Comparison of ENCODE assay signal across 1 cellular context in the genomic region with DNA sequence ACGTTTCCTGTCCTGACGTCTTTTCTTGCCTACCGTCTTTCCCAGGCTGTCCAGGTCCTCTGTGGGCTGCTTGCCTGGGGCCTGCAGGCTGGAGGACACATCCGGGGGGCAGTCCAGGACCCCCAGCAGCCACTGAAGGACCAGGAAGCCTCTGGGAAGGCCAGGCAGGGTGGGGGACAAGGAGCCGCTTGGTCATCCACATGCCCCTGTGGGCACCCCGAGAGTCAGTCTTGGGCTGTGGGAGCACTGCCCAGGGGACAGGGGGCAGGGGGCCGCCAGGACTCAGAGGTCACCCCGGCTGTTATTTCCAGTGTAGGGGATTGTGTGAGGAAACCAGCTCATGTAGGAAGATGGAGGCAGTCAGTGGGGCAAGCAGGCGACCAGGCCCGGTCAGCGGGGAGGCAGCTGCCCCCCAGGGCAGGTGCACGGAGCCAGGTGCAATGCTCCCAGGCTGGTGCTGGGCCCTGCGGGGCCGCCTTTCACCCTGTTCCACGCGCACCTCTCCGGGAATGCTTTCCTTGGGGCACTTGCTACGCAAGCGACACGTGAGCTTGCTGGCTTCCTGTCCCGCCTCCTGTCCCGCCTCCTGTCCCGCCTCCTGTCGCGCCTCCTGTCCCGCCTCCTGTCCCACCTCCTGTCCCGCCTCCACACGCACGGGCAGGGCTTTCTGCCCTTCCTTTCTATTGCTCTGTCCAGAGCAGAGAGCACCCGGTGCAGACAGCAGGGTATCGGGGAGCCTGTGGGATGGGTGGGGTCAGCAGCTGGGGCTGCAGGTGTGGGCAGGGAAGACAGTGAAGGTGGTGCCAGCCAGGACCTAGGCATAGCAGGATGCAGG.
TF ChIP-seq lines count a peak whose summit lies in the region.

No MANE protein-coding gene starts in this region.

TF ChIP-seq in HepG2, 621 proteins besides CTCF, POLR2A, EP300 and RAD21 (continued from another document and continues in another):
- TF ChIP-seq HNF1B (CRISPR knock-in tag; IDR thresholded peaks at IDR 0.05), result 0 out of 2 replicates have a peak, but pooled peaks have one; percentile 42
- TF ChIP-seq FOXA3 (CRISPR knock-in tag; IDR thresholded peaks at IDR 0.05), result 0 out of 2 replicates have a peak, but pooled peaks have one; percentile 13
- no peak for TF ChIP-seq RBM39 (IDR thresholded peaks at IDR 0.05; ENCODE audit: low read depth, low read length, poor library complexity, severe bottlenecking)
- no peak for TF ChIP-seq HNF4A (CRISPR knock-in tag; IDR thresholded peaks at IDR 0.05)
- TF ChIP-seq KDM6A (CRISPR knock-in tag; IDR thresholded peaks at IDR 0.05; ENCODE audit: low read depth), result no peak
- TF ChIP-seq, protein P1, sequence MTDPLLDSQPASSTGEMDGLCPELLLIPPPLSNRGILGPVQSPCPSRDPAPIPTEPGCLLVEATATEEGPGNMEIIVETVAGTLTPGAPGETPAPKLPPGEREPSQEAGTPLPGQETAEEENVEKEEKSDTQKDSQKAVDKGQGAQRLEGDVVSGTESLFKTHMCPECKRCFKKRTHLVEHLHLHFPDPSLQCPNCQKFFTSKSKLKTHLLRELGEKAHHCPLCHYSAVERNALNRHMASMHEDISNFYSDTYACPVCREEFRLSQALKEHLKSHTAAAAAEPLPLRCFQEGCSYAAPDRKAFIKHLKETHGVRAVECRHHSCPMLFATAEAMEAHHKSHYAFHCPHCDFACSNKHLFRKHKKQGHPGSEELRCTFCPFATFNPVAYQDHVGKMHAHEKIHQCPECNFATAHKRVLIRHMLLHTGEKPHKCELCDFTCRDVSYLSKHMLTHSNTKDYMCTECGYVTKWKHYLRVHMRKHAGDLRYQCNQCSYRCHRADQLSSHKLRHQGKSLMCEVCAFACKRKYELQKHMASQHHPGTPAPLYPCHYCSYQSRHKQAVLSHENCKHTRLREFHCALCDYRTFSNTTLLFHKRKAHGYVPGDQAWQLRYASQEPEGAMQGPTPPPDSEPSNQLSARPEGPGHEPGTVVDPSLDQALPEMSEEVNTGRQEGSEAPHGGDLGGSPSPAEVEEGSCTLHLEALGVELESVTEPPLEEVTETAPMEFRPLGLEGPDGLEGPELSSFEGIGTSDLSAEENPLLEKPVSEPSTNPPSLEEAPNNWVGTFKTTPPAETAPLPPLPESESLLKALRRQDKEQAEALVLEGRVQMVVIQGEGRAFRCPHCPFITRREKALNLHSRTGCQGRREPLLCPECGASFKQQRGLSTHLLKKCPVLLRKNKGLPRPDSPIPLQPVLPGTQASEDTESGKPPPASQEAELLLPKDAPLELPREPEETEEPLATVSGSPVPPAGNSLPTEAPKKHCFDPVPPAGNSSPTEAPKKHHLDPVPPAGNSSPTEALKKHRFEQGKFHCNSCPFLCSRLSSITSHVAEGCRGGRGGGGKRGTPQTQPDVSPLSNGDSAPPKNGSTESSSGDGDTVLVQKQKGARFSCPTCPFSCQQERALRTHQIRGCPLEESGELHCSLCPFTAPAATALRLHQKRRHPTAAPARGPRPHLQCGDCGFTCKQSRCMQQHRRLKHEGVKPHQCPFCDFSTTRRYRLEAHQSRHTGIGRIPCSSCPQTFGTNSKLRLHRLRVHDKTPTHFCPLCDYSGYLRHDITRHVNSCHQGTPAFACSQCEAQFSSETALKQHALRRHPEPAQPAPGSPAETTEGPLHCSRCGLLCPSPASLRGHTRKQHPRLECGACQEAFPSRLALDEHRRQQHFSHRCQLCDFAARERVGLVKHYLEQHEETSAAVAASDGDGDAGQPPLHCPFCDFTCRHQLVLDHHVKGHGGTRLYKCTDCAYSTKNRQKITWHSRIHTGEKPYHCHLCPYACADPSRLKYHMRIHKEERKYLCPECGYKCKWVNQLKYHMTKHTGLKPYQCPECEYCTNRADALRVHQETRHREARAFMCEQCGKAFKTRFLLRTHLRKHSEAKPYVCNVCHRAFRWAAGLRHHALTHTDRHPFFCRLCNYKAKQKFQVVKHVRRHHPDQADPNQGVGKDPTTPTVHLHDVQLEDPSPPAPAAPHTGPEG (CRISPR knock-in tag; IDR thresholded peaks at IDR 0.05), result 0 out of 2 replicates have a peak, but pooled peaks have one; percentile 51
- TF ChIP-seq, protein P2, sequence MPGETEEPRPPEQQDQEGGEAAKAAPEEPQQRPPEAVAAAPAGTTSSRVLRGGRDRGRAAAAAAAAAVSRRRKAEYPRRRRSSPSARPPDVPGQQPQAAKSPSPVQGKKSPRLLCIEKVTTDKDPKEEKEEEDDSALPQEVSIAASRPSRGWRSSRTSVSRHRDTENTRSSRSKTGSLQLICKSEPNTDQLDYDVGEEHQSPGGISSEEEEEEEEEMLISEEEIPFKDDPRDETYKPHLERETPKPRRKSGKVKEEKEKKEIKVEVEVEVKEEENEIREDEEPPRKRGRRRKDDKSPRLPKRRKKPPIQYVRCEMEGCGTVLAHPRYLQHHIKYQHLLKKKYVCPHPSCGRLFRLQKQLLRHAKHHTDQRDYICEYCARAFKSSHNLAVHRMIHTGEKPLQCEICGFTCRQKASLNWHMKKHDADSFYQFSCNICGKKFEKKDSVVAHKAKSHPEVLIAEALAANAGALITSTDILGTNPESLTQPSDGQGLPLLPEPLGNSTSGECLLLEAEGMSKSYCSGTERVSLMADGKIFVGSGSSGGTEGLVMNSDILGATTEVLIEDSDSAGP (CRISPR knock-in tag; IDR thresholded peaks at IDR 0.05; ENCODE audit: borderline replicate concordance), result peak; percentile 74
- 0 out of 2 replicates have a peak, but pooled peaks have one; percentile 12 for TF ChIP-seq MLX (CRISPR knock-in tag; IDR thresholded peaks at IDR 0.05)
- TF ChIP-seq ZEB1 (IDR thresholded peaks at IDR 0.05; ENCODE audit: insufficient replicate concordance, low read depth), result no peak
- TF ChIP-seq ZNF350 (CRISPR knock-in tag; IDR thresholded peaks at IDR 0.05; ENCODE audit: borderline replicate concordance, low read depth), result peak; percentile 49; the same call in 1 of the 2 replicates
- TF ChIP-seq ATAD3A (CRISPR knock-in tag; IDR thresholded peaks at IDR 0.05), result no peak
- TF ChIP-seq CEBPG (CRISPR knock-in tag; IDR thresholded peaks at IDR 0.05), result peak; percentile 29; the same call in 1 of the 2 replicates
- TF ChIP-seq NFE2L2 (IDR thresholded peaks at IDR 0.05; ENCODE audit: low read length), result no peak
- TF ChIP-seq ZNF232 (CRISPR knock-in tag; IDR thresholded peaks at IDR 0.05; ENCODE audit: borderline replicate concordance), result peak; percentile 30; the same call in 1 of the 2 replicates
- peak; percentile 65 for TF ChIP-seq DR1 (CRISPR knock-in tag; IDR thresholded peaks at IDR 0.05)
- no peak for TF ChIP-seq SP1 (IDR thresholded peaks at IDR 0.05)
- TF ChIP-seq SP1 (CRISPR knock-in tag; IDR thresholded peaks at IDR 0.05), result peak; percentile 89
- peak; percentile 69 for TF ChIP-seq HOXA3 (CRISPR knock-in tag; IDR thresholded peaks at IDR 0.05)
- TF ChIP-seq ZNF75D (CRISPR knock-in tag; IDR thresholded peaks at IDR 0.05; ENCODE audit: borderline replicate concordance), result no peak
- 0 out of 2 replicates have a peak, but pooled peaks have one; percentile 33 for TF ChIP-seq KLF15 (CRISPR knock-in tag; IDR thresholded peaks at IDR 0.05; ENCODE audit: borderline replicate concordance)
- TF ChIP-seq ZNF572 (CRISPR knock-in tag; IDR thresholded peaks at IDR 0.05), result no peak; the same call in 1 of the 2 replicates
- no peak for TF ChIP-seq ZNF34 (CRISPR knock-in tag; IDR thresholded peaks at IDR 0.05; ENCODE audit: borderline replicate concordance)
- TF ChIP-seq SETDB1 (CRISPR knock-in tag; IDR thresholded peaks at IDR 0.05; ENCODE audit: borderline replicate concordance), result no peak
- TF ChIP-seq ZNF782 (CRISPR knock-in tag; IDR thresholded peaks at IDR 0.05; ENCODE audit: borderline replicate concordance), result no peak
- TF ChIP-seq YY1 (IDR thresholded peaks at IDR 0.05; ENCODE audit: insufficient read depth, insufficient replicate concordance, low read depth, low read length), result peak; percentile 54
- no peak for TF ChIP-seq ZBTB2 (CRISPR knock-in tag; IDR thresholded peaks at IDR 0.05; ENCODE audit: low read depth)
- peak; percentile 37; the same call in 1 of the 2 replicates for TF ChIP-seq FOXK1 (CRISPR knock-in tag; IDR thresholded peaks at IDR 0.05; ENCODE audit: borderline replicate concordance, low read depth)
- 0 out of 2 replicates have a peak, but pooled peaks have one; percentile 58 for TF ChIP-seq ZNF773 (CRISPR knock-in tag; IDR thresholded peaks at IDR 0.05; ENCODE audit: borderline replicate concordance)
- no peak for TF ChIP-seq FOSL2 (CRISPR knock-in tag; IDR thresholded peaks at IDR 0.05)
- TF ChIP-seq ZNF501 (CRISPR knock-in tag; IDR thresholded peaks at IDR 0.05), result 0 out of 2 replicates have a peak, but pooled peaks have one; percentile 22
- no peak for TF ChIP-seq ARHGAP35 (CRISPR knock-in tag; IDR thresholded peaks at IDR 0.05; ENCODE audit: borderline replicate concordance)
- TF ChIP-seq, protein P3, sequence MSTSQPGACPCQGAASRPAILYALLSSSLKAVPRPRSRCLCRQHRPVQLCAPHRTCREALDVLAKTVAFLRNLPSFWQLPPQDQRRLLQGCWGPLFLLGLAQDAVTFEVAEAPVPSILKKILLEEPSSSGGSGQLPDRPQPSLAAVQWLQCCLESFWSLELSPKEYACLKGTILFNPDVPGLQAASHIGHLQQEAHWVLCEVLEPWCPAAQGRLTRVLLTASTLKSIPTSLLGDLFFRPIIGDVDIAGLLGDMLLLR (CRISPR knock-in tag; IDR thresholded peaks at IDR 0.05), result peak; percentile 73; the same call in 1 of the 2 replicates
- TF ChIP-seq, protein P4, sequence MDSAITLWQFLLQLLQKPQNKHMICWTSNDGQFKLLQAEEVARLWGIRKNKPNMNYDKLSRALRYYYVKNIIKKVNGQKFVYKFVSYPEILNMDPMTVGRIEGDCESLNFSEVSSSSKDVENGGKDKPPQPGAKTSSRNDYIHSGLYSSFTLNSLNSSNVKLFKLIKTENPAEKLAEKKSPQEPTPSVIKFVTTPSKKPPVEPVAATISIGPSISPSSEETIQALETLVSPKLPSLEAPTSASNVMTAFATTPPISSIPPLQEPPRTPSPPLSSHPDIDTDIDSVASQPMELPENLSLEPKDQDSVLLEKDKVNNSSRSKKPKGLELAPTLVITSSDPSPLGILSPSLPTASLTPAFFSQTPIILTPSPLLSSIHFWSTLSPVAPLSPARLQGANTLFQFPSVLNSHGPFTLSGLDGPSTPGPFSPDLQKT (CRISPR knock-in tag; IDR thresholded peaks at IDR 0.05; ENCODE audit: borderline replicate concordance), result no peak
- TF ChIP-seq TBX2 (CRISPR knock-in tag; IDR thresholded peaks at IDR 0.05; ENCODE audit: borderline replicate concordance), result peak; percentile 57; the same call in 1 of the 2 replicates
- TF ChIP-seq, protein P5, sequence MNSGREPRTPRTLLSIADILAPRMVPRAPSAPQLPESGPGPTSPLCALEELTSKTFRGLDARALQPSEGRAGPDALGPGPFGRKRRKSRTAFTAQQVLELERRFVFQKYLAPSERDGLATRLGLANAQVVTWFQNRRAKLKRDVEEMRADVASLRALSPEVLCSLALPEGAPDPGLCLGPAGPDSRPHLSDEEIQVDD (CRISPR knock-in tag; IDR thresholded peaks at IDR 0.05; ENCODE audit: borderline replicate concordance), result no peak
- peak; percentile 78 for TF ChIP-seq GABPA (IDR thresholded peaks at IDR 0.05; ENCODE audit: low read depth, low read length)
- TF ChIP-seq GABPA (CRISPR knock-in tag; IDR thresholded peaks at IDR 0.05; ENCODE audit: low read depth), result peak; percentile 89
- TF ChIP-seq, protein P6, sequence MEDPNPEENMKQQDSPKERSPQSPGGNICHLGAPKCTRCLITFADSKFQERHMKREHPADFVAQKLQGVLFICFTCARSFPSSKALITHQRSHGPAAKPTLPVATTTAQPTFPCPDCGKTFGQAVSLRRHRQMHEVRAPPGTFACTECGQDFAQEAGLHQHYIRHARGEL (CRISPR knock-in tag; IDR thresholded peaks at IDR 0.05), result 0 out of 2 replicates have a peak, but pooled peaks have one; percentile 47
- peak; percentile 29 for TF ChIP-seq AGO2 (optimal IDR thresholded peaks at IDR 0.05; ENCODE audit: low read depth, low read length)
